In genomic region chr13:111460548-111461444, GRCh38 we compare ENCODE assay signal across 10 cellular contexts.
DNase-seq lines count a peak whose midpoint lies in the region; ATAC-seq, FAIRE-seq and TF ChIP-seq lines count a peak whose summit lies in the region.
"Had no signal": no experiment of that assay in that cellular context is flagged by ENCODE, and none has a peak within 500 bp of the region (broad histone marks: within the 10 kb centered on the region; RNA-seq: fewer than 3 reads in every experiment).

No MANE protein-coding gene starts in this region.

- no peaks in the 10 kb centered on the region for H3K9me3 ChIP-seq in pancreas
- H3K9me3 ChIP-seq: vagina had no signal

- peak; percentile 50 to 93 (median 84) for ATAC-seq in pancreas
- ATAC-seq in HG03460 (IDR thresholded peaks at IDR 0.05; ENCODE audit: unreplicated experiment): no peak

- FAIRE-seq in pancreas (lab: Jason Lieb, UNC): no peak

- DNase-seq in D341Med (ENCODE audit: low spot score): peak; percentile 68
- peak; percentile 75 for DNase-seq in HT-29 (ENCODE audit: low spot score)
- DNase-seq in RWPE1 (ENCODE audit: low spot score): peak; percentile 35
- peak; percentile 46 for DNase-seq in fibroblast of the aortic adventitia (ENCODE audit: low read depth)
- DNase-seq in pancreas: peak in 3 of 6 donors; percentile 20 to 51 (median 42)
- DNase-seq in LoVo (ENCODE audit: low spot score): no peak
- no peak for DNase-seq in T-helper 9 cell

- POLR2A ChIA-PET in RWPE1 (lab: Yijun Ruan, JAX; ENCODE audit: low non-redundant PET): no interaction called here

- TF ChIP-seq CTCF in RWPE1 (conservative IDR thresholded peaks at IDR 0.05; ENCODE audit: low read depth) (peak; percentile 27; the same call in 1 of the 2 replicates), fibroblast of the aortic adventitia (IDR thresholded peaks at IDR 0.05; ENCODE audit: insufficient read depth, low read length) (peak; percentile 29), pancreas (IDR thresholded peaks at IDR 0.05) (peak in 2 of 4 donors; percentile 21 to 27)

- WGBS in pancreas, 2 donors: 29 to 35% methylated on average over 22 of the region's 22 CpGs

- no peaks in the 10 kb centered on the region for H3K4me1 ChIP-seq in pancreas
- H3K4me1 ChIP-seq: vagina had no signal

- H3K27me3 ChIP-seq in pancreas: peaks cover 0 to 2% (median 0%) of the 10 kb centered on the region in 4 donors
- H3K27me3 ChIP-seq: vagina had no signal

- H3K27ac ChIP-seq in RWPE1 (no peak overlapping the region), pancreas (no peak overlapping the region)
- H3K27ac ChIP-seq: KMS-11, vagina had no signal

- CTCF ChIA-PET in RWPE1 (lab: Yijun Ruan, JAX): interaction anchor here (0.6 to 0.9 kb wide), 3 partner anchors 18 to 390 kb away, joined by 3 read pairs; no protein-coding TSS in a partner anchor

- H3K4me3 ChIP-seq in fibroblast of the aortic adventitia (ENCODE audit: low read depth, low read length): no peak overlapping the region
- H3K4me3 ChIP-seq in pancreas: no peak overlapping the region
- H3K4me3 ChIP-seq: vagina had no signal

- no peaks in the 10 kb centered on the region for H3K36me3 ChIP-seq in pancreas
- H3K36me3 ChIP-seq: vagina had no signal

- intact Hi-C loops in pancreas (cut with DNase I): no loop called here

Comparison
In these comparisons a context has a peak if more than half of its experiments do, and no peak if none do; other contexts are left out.
1. DNase-seq: peak in D341Med (single experiment), HT-29 (single experiment), RWPE1 (single experiment) and fibroblast of the aortic adventitia (single experiment); none in LoVo (single experiment) and T-helper 9 cell (single experiment).